Comparison of ENCODE assay signal across 1 cellular context in genomic region chr3:62940763-62941632, GRCh38.
TF ChIP-seq lines count a peak whose summit lies in the region.

No MANE protein-coding gene starts in this region.

TF ChIP-seq in H1, 55 proteins besides CTCF, POLR2A, EP300 and RAD21 (continued from another document):
- TF ChIP-seq, protein P1, sequence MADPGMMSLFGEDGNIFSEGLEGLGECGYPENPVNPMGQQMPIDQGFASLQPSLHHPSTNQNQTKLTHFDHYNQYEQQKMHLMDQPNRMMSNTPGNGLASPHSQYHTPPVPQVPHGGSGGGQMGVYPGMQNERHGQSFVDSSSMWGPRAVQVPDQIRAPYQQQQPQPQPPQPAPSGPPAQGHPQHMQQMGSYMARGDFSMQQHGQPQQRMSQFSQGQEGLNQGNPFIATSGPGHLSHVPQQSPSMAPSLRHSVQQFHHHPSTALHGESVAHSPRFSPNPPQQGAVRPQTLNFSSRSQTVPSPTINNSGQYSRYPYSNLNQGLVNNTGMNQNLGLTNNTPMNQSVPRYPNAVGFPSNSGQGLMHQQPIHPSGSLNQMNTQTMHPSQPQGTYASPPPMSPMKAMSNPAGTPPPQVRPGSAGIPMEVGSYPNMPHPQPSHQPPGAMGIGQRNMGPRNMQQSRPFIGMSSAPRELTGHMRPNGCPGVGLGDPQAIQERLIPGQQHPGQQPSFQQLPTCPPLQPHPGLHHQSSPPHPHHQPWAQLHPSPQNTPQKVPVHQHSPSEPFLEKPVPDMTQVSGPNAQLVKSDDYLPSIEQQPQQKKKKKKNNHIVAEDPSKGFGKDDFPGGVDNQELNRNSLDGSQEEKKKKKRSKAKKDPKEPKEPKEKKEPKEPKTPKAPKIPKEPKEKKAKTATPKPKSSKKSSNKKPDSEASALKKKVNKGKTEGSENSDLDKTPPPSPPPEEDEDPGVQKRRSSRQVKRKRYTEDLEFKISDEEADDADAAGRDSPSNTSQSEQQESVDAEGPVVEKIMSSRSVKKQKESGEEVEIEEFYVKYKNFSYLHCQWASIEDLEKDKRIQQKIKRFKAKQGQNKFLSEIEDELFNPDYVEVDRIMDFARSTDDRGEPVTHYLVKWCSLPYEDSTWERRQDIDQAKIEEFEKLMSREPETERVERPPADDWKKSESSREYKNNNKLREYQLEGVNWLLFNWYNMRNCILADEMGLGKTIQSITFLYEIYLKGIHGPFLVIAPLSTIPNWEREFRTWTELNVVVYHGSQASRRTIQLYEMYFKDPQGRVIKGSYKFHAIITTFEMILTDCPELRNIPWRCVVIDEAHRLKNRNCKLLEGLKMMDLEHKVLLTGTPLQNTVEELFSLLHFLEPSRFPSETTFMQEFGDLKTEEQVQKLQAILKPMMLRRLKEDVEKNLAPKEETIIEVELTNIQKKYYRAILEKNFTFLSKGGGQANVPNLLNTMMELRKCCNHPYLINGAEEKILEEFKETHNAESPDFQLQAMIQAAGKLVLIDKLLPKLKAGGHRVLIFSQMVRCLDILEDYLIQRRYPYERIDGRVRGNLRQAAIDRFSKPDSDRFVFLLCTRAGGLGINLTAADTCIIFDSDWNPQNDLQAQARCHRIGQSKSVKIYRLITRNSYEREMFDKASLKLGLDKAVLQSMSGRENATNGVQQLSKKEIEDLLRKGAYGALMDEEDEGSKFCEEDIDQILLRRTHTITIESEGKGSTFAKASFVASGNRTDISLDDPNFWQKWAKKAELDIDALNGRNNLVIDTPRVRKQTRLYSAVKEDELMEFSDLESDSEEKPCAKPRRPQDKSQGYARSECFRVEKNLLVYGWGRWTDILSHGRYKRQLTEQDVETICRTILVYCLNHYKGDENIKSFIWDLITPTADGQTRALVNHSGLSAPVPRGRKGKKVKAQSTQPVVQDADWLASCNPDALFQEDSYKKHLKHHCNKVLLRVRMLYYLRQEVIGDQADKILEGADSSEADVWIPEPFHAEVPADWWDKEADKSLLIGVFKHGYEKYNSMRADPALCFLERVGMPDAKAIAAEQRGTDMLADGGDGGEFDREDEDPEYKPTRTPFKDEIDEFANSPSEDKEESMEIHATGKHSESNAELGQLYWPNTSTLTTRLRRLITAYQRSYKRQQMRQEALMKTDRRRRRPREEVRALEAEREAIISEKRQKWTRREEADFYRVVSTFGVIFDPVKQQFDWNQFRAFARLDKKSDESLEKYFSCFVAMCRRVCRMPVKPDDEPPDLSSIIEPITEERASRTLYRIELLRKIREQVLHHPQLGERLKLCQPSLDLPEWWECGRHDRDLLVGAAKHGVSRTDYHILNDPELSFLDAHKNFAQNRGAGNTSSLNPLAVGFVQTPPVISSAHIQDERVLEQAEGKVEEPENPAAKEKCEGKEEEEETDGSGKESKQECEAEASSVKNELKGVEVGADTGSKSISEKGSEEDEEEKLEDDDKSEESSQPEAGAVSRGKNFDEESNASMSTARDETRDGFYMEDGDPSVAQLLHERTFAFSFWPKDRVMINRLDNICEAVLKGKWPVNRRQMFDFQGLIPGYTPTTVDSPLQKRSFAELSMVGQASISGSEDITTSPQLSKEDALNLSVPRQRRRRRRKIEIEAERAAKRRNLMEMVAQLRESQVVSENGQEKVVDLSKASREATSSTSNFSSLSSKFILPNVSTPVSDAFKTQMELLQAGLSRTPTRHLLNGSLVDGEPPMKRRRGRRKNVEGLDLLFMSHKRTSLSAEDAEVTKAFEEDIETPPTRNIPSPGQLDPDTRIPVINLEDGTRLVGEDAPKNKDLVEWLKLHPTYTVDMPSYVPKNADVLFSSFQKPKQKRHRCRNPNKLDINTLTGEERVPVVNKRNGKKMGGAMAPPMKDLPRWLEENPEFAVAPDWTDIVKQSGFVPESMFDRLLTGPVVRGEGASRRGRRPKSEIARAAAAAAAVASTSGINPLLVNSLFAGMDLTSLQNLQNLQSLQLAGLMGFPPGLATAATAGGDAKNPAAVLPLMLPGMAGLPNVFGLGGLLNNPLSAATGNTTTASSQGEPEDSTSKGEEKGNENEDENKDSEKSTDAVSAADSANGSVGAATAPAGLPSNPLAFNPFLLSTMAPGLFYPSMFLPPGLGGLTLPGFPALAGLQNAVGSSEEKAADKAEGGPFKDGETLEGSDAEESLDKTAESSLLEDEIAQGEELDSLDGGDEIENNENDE (IDR thresholded peaks at IDR 0.05; ENCODE audit: insufficient replicate concordance, low read length): no peak
- peak; percentile 64 for TF ChIP-seq MAFK (IDR thresholded peaks at IDR 0.05; ENCODE audit: low read depth, low read length)
- TF ChIP-seq GTF2F1 (IDR thresholded peaks at IDR 0.05; ENCODE audit: borderline replicate concordance, low read depth, low read length): no peak
- peak; percentile 61; the same call in 1 of the 2 replicates for TF ChIP-seq CEBPB (IDR thresholded peaks at IDR 0.05; ENCODE audit: low read depth, low read length)
- TF ChIP-seq BACH1 (IDR thresholded peaks at IDR 0.05; ENCODE audit: low read length): peak; percentile 71
